In the genomic region with DNA sequence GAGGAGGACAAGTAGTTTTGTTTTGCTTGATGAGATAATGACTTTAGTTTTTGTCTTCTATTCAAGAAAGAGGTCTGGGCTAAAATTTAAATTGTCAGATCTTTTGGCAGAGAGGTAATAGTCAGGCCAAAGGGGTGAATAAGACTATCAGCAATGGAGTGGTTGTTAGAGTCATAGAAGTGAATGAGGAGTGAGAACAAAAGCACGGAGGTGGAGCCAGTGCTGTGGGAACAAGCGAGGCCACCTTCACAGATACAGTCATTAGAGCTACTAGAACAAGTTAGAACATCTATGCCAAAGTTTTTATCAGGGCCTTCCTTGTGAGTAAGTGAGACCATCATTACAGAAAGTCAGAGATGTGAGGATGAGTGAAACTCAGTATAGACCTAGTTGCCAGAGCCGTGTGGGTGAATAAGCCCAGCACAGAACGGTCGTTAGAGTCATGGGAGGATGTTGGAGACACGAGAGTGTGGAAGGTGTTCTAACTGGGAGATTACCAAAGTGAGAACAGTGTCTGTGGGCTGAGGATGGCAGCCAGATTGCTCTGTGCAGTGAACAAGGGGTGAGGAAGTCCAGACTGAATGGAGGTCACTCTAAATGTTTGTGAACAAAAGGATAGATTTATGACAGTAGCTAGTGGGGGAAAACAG, we compare ENCODE assay signal across 24 cellular contexts.
"Had no signal": no experiment of that assay in that cellular context is flagged by ENCODE, and none has a peak within 500 bp of the region (broad histone marks: within the 10 kb centered on the region; RNA-seq: fewer than 3 reads in every experiment).

No MANE protein-coding gene starts in this region.

- FAIRE-seq: endometrium, kidney had no signal

- H3K36me3 ChIP-seq: esophagus muscularis mucosa, gastroesophageal sphincter, left ventricle myocardium inferior, lower lobe of right lung, neutrophil, sigmoid colon, tibial nerve, upper lobe of right lung, vagina had no signal

- DNase-seq: effector memory CD4-positive, alpha-beta T cell; head of caudate nucleus; kidney; left cardiac atrium; left ventricle myocardium inferior; lower lobe of right lung; mesenchymal stem cell; midbrain; sigmoid colon; stimulated activated CD4-positive, alpha-beta T cell treated with anti-CD3 and anti-CD28 coated beads, Interleukin-2, amount 100 ng/mL, for 24 hours; stimulated activated CD4-positive, alpha-beta T cell treated with anti-CD3 and anti-CD28 coated beads, Interleukin-4, amount 100 ng/mL, for 4 hours; stimulated activated naive B cell treated with anti-CD40 and anti-IgM and Interleukin-4, amounts not matched to agents 10 μg/mL and 1 μg/mL and 100 μg/mL, for 72 hours; stimulated activated naive CD8-positive, alpha-beta T cell treated with anti-CD3 and anti-CD28 coated beads, Interleukin-15, amount 100 ng/mL, for 72 hours; testis; upper lobe of right lung had no signal

- H3K4me2 ChIP-seq: hepatocyte had no signal

- H3K27ac ChIP-seq: epithelial cell of prostate, esophagus muscularis mucosa, gastroesophageal sphincter, hepatocyte, left ventricle myocardium inferior, lower lobe of right lung, neutrophil, sigmoid colon, skin epidermis, testis, tibial nerve, upper lobe of right lung, vagina had no signal

- ATAC-seq: gastroesophageal sphincter; left cardiac atrium; lower lobe of right lung; stimulated activated naive B cell treated with anti-CD40 and anti-IgM and Interleukin-4, amounts not matched to agents 10 μg/mL and 1 μg/mL and 100 μg/mL, for 72 hours; stimulated activated naive CD8-positive, alpha-beta T cell treated with anti-CD3 and anti-CD28 coated beads, Interleukin-15, amount 100 ng/mL, for 72 hours; upper lobe of right lung had no signal

- H3K27me3 ChIP-seq: esophagus muscularis mucosa, gastroesophageal sphincter, hepatocyte, neutrophil, sigmoid colon, testis, tibial nerve, upper lobe of right lung, vagina had no signal

- H2AFZ ChIP-seq: hepatocyte had no signal

- H3K9me3 ChIP-seq: esophagus muscularis mucosa, lower lobe of right lung, neutrophil, testis, vagina had no signal

- H3K4me1 ChIP-seq: gastroesophageal sphincter, left ventricle myocardium inferior, lower lobe of right lung, sigmoid colon, testis, upper lobe of right lung, vagina had no signal

- H3K4me3 ChIP-seq: esophagus muscularis mucosa, gastroesophageal sphincter, hepatocyte, left ventricle myocardium inferior, lower lobe of right lung, sigmoid colon, skin epidermis, testis, tibial nerve, upper lobe of right lung, vagina had no signal

- H3K79me2 ChIP-seq: hepatocyte had no signal
